In genomic region chr9:34252670-34253459, GRCh38 we compare ENCODE assay signal across 1 cellular context.
TF ChIP-seq lines count a peak whose summit lies in the region.

No MANE protein-coding gene starts in this region.

TF ChIP-seq in neural cell, 6 proteins besides CTCF, POLR2A, EP300 and RAD21 (continued from another document):
- TF ChIP-seq MXI1 (conservative IDR thresholded peaks at IDR 0.05; ENCODE audit: poor library complexity, severe bottlenecking) (no peak), REST (IDR thresholded peaks at IDR 0.05; ENCODE audit: borderline replicate concordance) (no peak)
